ENCODE assay signal across 8 cellular contexts in genomic region chrX:386768-387575, GRCh38. TPM values are rescaled to one million over a fixed set of nuclear protein-coding genes. Genes with fewer than 3 reads are reported as not detected.
DNase-seq lines count a peak whose midpoint lies in the region; ATAC-seq and TF ChIP-seq lines count a peak whose summit lies in the region.

TSS of gene PPP2R3B (minus strand) at chrX:386907. CDS start at chrX:386691, 216 bp downstream.

- peak within 1 kb of the TSS; percentile 83 to 86 (median 84) for H3K4me3 ChIP-seq in breast epithelium

- intact Hi-C loops in T-helper 1 cell treated with Interleukin-12 subunit alpha and Interleukin-12 subunit beta and Interleukin-4 antibody, amounts not matched to agents 30 ng/mL and 1 ng/mL, for 36 hours (cut with micrococcal nuclease): loop anchor here (1.0 to 2.0 kb wide), 9 partner anchors 14 to 1148 kb away; partner anchors contain the start of genes GTPBP6 and SLC25A6
- intact Hi-C loops in breast epithelium (cut with DNase I; ENCODE audit: low total_unique reads): no loop called here

- peak; percentile 92 for ATAC-seq in GM18861 (IDR thresholded peaks at IDR 0.05; ENCODE audit: unreplicated experiment)
- peak; percentile 94 for ATAC-seq in HG03066 (IDR thresholded peaks at IDR 0.05; ENCODE audit: low read depth, unreplicated experiment)

- no peaks in the 10 kb centered on the region for H3K36me3 ChIP-seq in breast epithelium

- H3K9me3 ChIP-seq in breast epithelium: no peaks in the 10 kb centered on the region

- no peak for TF ChIP-seq POLR2A in breast epithelium (IDR thresholded peaks at IDR 0.05)

- peaks cover 11 to 12% of the 10 kb centered on the region in 2 donors for H3K4me1 Mint-ChIP-seq in immature natural killer cell

- H3K27ac Mint-ChIP-seq in immature natural killer cell: peak within 1 kb of the TSS; percentile 89 to 99 (median 98)

- H3K27me3 ChIP-seq in breast epithelium: no peaks in the 10 kb centered on the region

- H3K4me1 ChIP-seq in breast epithelium: no peaks in the 10 kb centered on the region

- H3K4me3 Mint-ChIP-seq in immature natural killer cell: peak within 1 kb of the TSS; percentile 87 to 98 (median 91)

- DNase-seq in breast epithelium (ENCODE audit: low spot score in 2 of 2) (peak; percentile 96 to 99), immature natural killer cell (peak; percentile 99 to 100 (median 100)), hippocampal formation (lab: John Stamatoyannopoulos, UW) (no peak)
- peak; percentile 93 to 99 (median 97) for DNase-seq in stimulated activated CD4-positive, alpha-beta T cell treated with anti-CD3 and anti-CD28 coated beads, Interleukin-12 subunit alpha, Interleukin-12 subunit beta, amount 100 ng/mL, for 48 hours (ENCODE audit: low read depth in 2 of 3, low spot score in 1 of 3)
- no peak for DNase-seq in NK-92 treated with Interleukin-12 subunit alpha and Interleukin-12 subunit beta, amount 100 ng/mL, for 24 hours (lab: John Stamatoyannopoulos, UW)

- no peaks in the 10 kb centered on the region for H3K36me3 Mint-ChIP-seq in immature natural killer cell

- peak within 1 kb of the TSS; percentile 97 to 98 for H3K27ac ChIP-seq in breast epithelium

- H3K27me3 Mint-ChIP-seq in immature natural killer cell (ENCODE audit: low read depth in 3 of 3): peaks cover 6 to 10% (median 8%) of the 10 kb centered on the region in 3 donors

- peak in 2 of 3 donors; percentile 19 to 21 for TF ChIP-seq CTCF in breast epithelium (IDR thresholded peaks at IDR 0.05)

- peaks cover 0 to 3% (median 0%) of the 10 kb centered on the region in 6 donors for H3K9me3 Mint-ChIP-seq in immature natural killer cell

RNA-seq across cellular contexts. Expression of gene PPP2R3B, which starts in this region (rescaled TPM):
- 24.6 and 27.1 TPM in 2 replicates for total RNA-seq in T-helper 1 cell treated with Interleukin-12 subunit alpha and Interleukin-12 subunit beta and Interleukin-4 antibody, amounts not matched to agents 30 ng/mL and 1 ng/mL, for 36 hours
- total RNA-seq in breast epithelium: 10 to 100 TPM; 10.4 to 23.3 (median 23.1) TPM
- 1 to 10 TPM; 2.8 to 5.1 (median 4.2) TPM for polyA plus RNA-seq in immature natural killer cell

Comparison
In these comparisons a context has a peak if more than half of its experiments do, and no peak if none do; other contexts are left out.
1. DNase-seq: peak in breast epithelium (2 of 2), immature natural killer cell (3 of 3) and stimulated activated CD4-positive, alpha-beta T cell treated with anti-CD3 and anti-CD28 coated beads, Interleukin-12 subunit alpha, Interleukin-12 subunit beta, amount 100 ng/mL, for 48 hours (3 of 3); none in NK-92 treated with Interleukin-12 subunit alpha and Interleukin-12 subunit beta, amount 100 ng/mL, for 24 hours (single experiment) and hippocampal formation (0 of 2).